26 cellular contexts compared by ENCODE assay signal in genomic region chr2:29829841-29830240, GRCh38.
DNase-seq lines count a peak whose midpoint lies in the region; ATAC-seq, FAIRE-seq and TF ChIP-seq lines count a peak whose summit lies in the region.
"Had no signal": no experiment of that assay in that cellular context is flagged by ENCODE, and none has a peak within 500 bp of the region (broad histone marks: within the 10 kb centered on the region; RNA-seq: fewer than 3 reads in every experiment).

No MANE protein-coding gene starts in this region.

- H3K27ac Mint-ChIP-seq in stimulated activated naive CD8-positive, alpha-beta T cell treated with anti-CD3 and anti-CD28 coated beads, Interleukin-15, amount 100 ng/mL, for 72 hours: no peak overlapping the region
- H3K27ac Mint-ChIP-seq: IgD-negative memory B cell had no signal

- H3K27ac ChIP-seq in HepG2 (ENCODE audit: extremely low read length, insufficient read depth, low read length): no peak overlapping the region
- H3K27ac ChIP-seq: 22Rv1, KMS-11, RWPE1 had no signal

- no peaks in the 10 kb centered on the region; a peak in 1 of 5 replicates for H3K27me3 ChIP-seq in HepG2 (ENCODE audit: control insufficient read depth in 1 of 2, insufficient read depth in 2 of 2, low read length in 2 of 2)
- H3K27me3 ChIP-seq: BE2C had no signal

- DNase-seq in Ammon's horn (ENCODE audit: low spot score) (peak; percentile 65), amygdala (lab: John Stamatoyannopoulos, UW) (peak in 31 of 56 donors; percentile 6 to 69 (median 20)), globus pallidus (ENCODE audit: low spot score) (peak; percentile 65), nucleus accumbens (lab: John Stamatoyannopoulos, UW) (peak in 36 of 56 donors; percentile 1 to 66 (median 21)), HepG2 (ENCODE audit: low spot score) (no peak)
- DNase-seq in stimulated activated naive CD8-positive, alpha-beta T cell treated with anti-CD3 and anti-CD28 coated beads, Interleukin-15, amount 100 ng/mL, for 72 hours: no peak
- DNase-seq in activated T-cell treated with anti-CD3 and anti-CD28 coated beads, Interleukin-2, amount 50 U/mL, for 4 hours: no peak
- DNase-seq: BE2C, Calu3, DMS79 treated with DMSO at 0.1 percent for 48 hours, HCEC 1CT, NCI-H1092, NCI-H1436 treated with DMSO at 0.1 percent for 48 hours, NCI-H2029, NCI-H510A, NCI-H69, SHP77 had no signal

- H3K79me2 ChIP-seq in HepG2 (ENCODE audit: insufficient read depth, low read length): no peaks in the 10 kb centered on the region

- H3K4me3 ChIP-seq in HepG2 (replicated peaks in 1 of 3; ENCODE audit: insufficient read depth in 1 of 3, low read depth in 2 of 3, low read length in 3 of 3): no peak overlapping the region

- POLR2A ChIA-PET in HepG2 (lab: Yijun Ruan, JAX): no interaction called here

- no peak for FAIRE-seq in HepG2 (lab: Jason Lieb, UNC)
- FAIRE-seq: GM12892, H1 had no signal

- no peak for TF ChIP-seq CTCF in HepG2 (CRISPR knock-in tag; IDR thresholded peaks at IDR 0.05)

- no peaks in the 10 kb centered on the region for H3K36me3 Mint-ChIP-seq in activated T-cell treated with anti-CD3 and anti-CD28 coated beads, Interleukin-2, amount 50 U/mL, for 4 hours (ENCODE audit: insufficient read depth)
- H3K36me3 Mint-ChIP-seq: CD14-positive monocyte, IgD-negative memory B cell had no signal

- no peak overlapping the region for H3K9ac ChIP-seq in HepG2 (ENCODE audit: insufficient read depth, low read depth, low read length)
- H3K9ac ChIP-seq: KMS-11 had no signal

- no peaks in the 10 kb centered on the region for H4K20me1 ChIP-seq in HepG2 (ENCODE audit: insufficient read depth, low read length)

- 47% methylated on average over 2 of the region's 2 CpGs for WGBS in HepG2 (ENCODE audit: low lambda C conversion rate)

- in situ Hi-C loops in HepG2 (cut with HindIII; ENCODE audit: extremely low pct_ligation_motif_present, low pct_unique_long_range_greater_than_20kb): loop anchor here (25.0 kb wide), 1 partner anchor 843 kb away; the partner anchor contains the start of gene TOGARAM2

- H3K4me3 Mint-ChIP-seq in stimulated activated naive CD8-positive, alpha-beta T cell treated with anti-CD3 and anti-CD28 coated beads, Interleukin-15, amount 100 ng/mL, for 72 hours: no peak overlapping the region
- H3K4me3 Mint-ChIP-seq in activated T-cell treated with anti-CD3 and anti-CD28 coated beads, Interleukin-2, amount 50 U/mL, for 4 hours: no peak overlapping the region
- H3K4me3 Mint-ChIP-seq: CD14-positive monocyte, IgD-negative memory B cell had no signal

- no peaks in the 10 kb centered on the region for H3K36me3 ChIP-seq in HepG2 (replicated peaks in 1 of 2; ENCODE audit: control insufficient read depth in 1 of 2, insufficient read depth in 2 of 2, low read length in 2 of 2)
- H3K36me3 ChIP-seq: BE2C had no signal

- no peaks in the 10 kb centered on the region for H3K4me1 ChIP-seq in HepG2 (ENCODE audit: insufficient read depth, low read length)
- H3K4me1 ChIP-seq: BE2C had no signal

- TF ChIP-seq EP300 in HepG2 (IDR thresholded peaks at IDR 0.05; ENCODE audit: low read depth in 2 of 2, low read length in 2 of 2): no peak
- TF ChIP-seq EP300 in HepG2 (CRISPR knock-in tag; IDR thresholded peaks at IDR 0.05; ENCODE audit: borderline replicate concordance): no peak

- H3K9me3 Mint-ChIP-seq in stimulated activated naive CD8-positive, alpha-beta T cell treated with anti-CD3 and anti-CD28 coated beads, Interleukin-15, amount 100 ng/mL, for 72 hours: no peaks in the 10 kb centered on the region
- peaks cover 3% of the 10 kb centered on the region for H3K9me3 Mint-ChIP-seq in activated T-cell treated with anti-CD3 and anti-CD28 coated beads, Interleukin-2, amount 50 U/mL, for 4 hours

- intact Hi-C loops in HepG2 (cut with micrococcal nuclease; ENCODE audit: unreplicated experiment): no loop called here

- H2AFZ ChIP-seq in HepG2 (ENCODE audit: low read length): no peak overlapping the region

- CTCF ChIA-PET in HepG2 (lab: Yijun Ruan, JAX; ENCODE audit: low intra/inter-chr PET ratio, low total read pairs): no interaction called here

- H3K9me3 ChIP-seq in HepG2 (ENCODE audit: low read length): no peaks in the 10 kb centered on the region
- H3K9me3 ChIP-seq: BE2C had no signal

- H3K4me1 Mint-ChIP-seq in stimulated activated naive CD8-positive, alpha-beta T cell treated with anti-CD3 and anti-CD28 coated beads, Interleukin-15, amount 100 ng/mL, for 72 hours: no peaks in the 10 kb centered on the region
- H3K4me1 Mint-ChIP-seq in activated T-cell treated with anti-CD3 and anti-CD28 coated beads, Interleukin-2, amount 50 U/mL, for 4 hours (ENCODE audit: low read depth): no peaks in the 10 kb centered on the region
- H3K4me1 Mint-ChIP-seq: CD14-positive monocyte, IgD-negative memory B cell had no signal

- no peak for TF ChIP-seq RAD21 in HepG2 (CRISPR knock-in tag; IDR thresholded peaks at IDR 0.05)

- BruUV-seq in HepG2 (replicated peaks; lab: Mats Ljungman, UMichigan): no TSS peak

- peaks cover 42% of the 10 kb centered on the region for H3K27me3 Mint-ChIP-seq in stimulated activated naive CD8-positive, alpha-beta T cell treated with anti-CD3 and anti-CD28 coated beads, Interleukin-15, amount 100 ng/mL, for 72 hours
- peaks cover 23% of the 10 kb centered on the region for H3K27me3 Mint-ChIP-seq in activated T-cell treated with anti-CD3 and anti-CD28 coated beads, Interleukin-2, amount 50 U/mL, for 4 hours (ENCODE audit: low read depth)

- no peak for TF ChIP-seq POLR2A in HepG2 (IDR thresholded peaks at IDR 0.05; ENCODE audit: insufficient read depth in 1 of 2, low read depth in 2 of 2, low read length in 2 of 2)

- no peak overlapping the region for H3K4me2 ChIP-seq in HepG2 (ENCODE audit: low read depth, low read length)
- H3K4me2 ChIP-seq: KMS-11 had no signal

- ATAC-seq in HepG2 (no peak), HG03460 (IDR thresholded peaks at IDR 0.05; ENCODE audit: unreplicated experiment) (no peak)
- ATAC-seq in stimulated activated naive CD8-positive, alpha-beta T cell treated with anti-CD3 and anti-CD28 coated beads, Interleukin-15, amount 100 ng/mL, for 72 hours: no peak
- no peak for ATAC-seq in activated T-cell treated with anti-CD3 and anti-CD28 coated beads, Interleukin-2, amount 50 U/mL, for 4 hours
- ATAC-seq: Panc1 had no signal

TF ChIP-seq in HepG2, 621 proteins besides CTCF, POLR2A, EP300 and RAD21:
- TF ChIP-seq THYN1 (CRISPR knock-in tag; IDR thresholded peaks at IDR 0.05; ENCODE audit: borderline replicate concordance, low read depth) (no peak), ZBTB43 (CRISPR knock-in tag; conservative IDR thresholded peaks at IDR 0.05) (no peak), AGO1 (IDR thresholded peaks at IDR 0.05; ENCODE audit: low read depth, low read length, poor library complexity, severe bottlenecking) (no peak), THAP11 (CRISPR knock-in tag; IDR thresholded peaks at IDR 0.05) (no peak), RBM39 (IDR thresholded peaks at IDR 0.05; ENCODE audit: low read depth, low read length, poor library complexity, severe bottlenecking) (no peak), CBX1 (IDR thresholded peaks at IDR 0.05; ENCODE audit: low read depth) (no peak), SMAD1 (CRISPR knock-in tag; IDR thresholded peaks at IDR 0.05; ENCODE audit: borderline replicate concordance, low read depth) (no peak), DMTF1 (CRISPR knock-in tag; IDR thresholded peaks at IDR 0.05) (no peak)
TF ChIP-seq in HepG2: peak in this region for 0.

Comparison
In these comparisons a context has a peak if more than half of its experiments do, and no peak if none do; other contexts are left out.
1. DNase-seq: peak in Ammon's horn (single experiment), amygdala (31 of 56), globus pallidus (single experiment) and nucleus accumbens (36 of 56); none in HepG2 (single experiment), stimulated activated naive CD8-positive, alpha-beta T cell treated with anti-CD3 and anti-CD28 coated beads, Interleukin-15, amount 100 ng/mL, for 72 hours (0 of 2) and activated T-cell treated with anti-CD3 and anti-CD28 coated beads, Interleukin-2, amount 50 U/mL, for 4 hours (single experiment).